In genomic region chr3:197792019-197792647, GRCh38 we compare ENCODE assay signal across 8 cellular contexts.
DNase-seq lines count a peak whose midpoint lies in the region.

No MANE protein-coding gene starts in this region.

- DNase-seq in EH (ENCODE audit: low read depth) (peak; percentile 42), Kasumi-1 (lab: John Stamatoyannopoulos, UW) (peak; percentile 30 to 53), activated gamma-delta T cell treated with Interleukin-2 at 50 U/mL for 16 hours (peak; percentile 13), NCI-H1436 (lab: John Stamatoyannopoulos, UW) (no peak), 8988T (no peak), AML-193 (lab: John Stamatoyannopoulos, UW) (no peak)
- peak; percentile 52 for DNase-seq in stimulated activated CD4-positive, alpha-beta T cell treated with anti-CD3 and anti-CD28 coated beads, Interleukin-1b, Interleukin-23, amount 100 ng/mL, for 48 hours

- peak overlapping the region; percentile 91 for H3K4me3 ChIP-seq in iPS-11a (ENCODE audit: low read depth, low read length)

Comparison
In these comparisons a context has a peak if more than half of its experiments do, and no peak if none do; other contexts are left out.
1. DNase-seq: peak in EH (single experiment), Kasumi-1 (2 of 2), activated gamma-delta T cell treated with Interleukin-2 at 50 U/mL for 16 hours (single experiment) and stimulated activated CD4-positive, alpha-beta T cell treated with anti-CD3 and anti-CD28 coated beads, Interleukin-1b, Interleukin-23, amount 100 ng/mL, for 48 hours (single experiment); none in NCI-H1436 (single experiment), 8988T (single experiment) and AML-193 (0 of 2).